12 cellular contexts compared by ENCODE assay signal in the genomic region with DNA sequence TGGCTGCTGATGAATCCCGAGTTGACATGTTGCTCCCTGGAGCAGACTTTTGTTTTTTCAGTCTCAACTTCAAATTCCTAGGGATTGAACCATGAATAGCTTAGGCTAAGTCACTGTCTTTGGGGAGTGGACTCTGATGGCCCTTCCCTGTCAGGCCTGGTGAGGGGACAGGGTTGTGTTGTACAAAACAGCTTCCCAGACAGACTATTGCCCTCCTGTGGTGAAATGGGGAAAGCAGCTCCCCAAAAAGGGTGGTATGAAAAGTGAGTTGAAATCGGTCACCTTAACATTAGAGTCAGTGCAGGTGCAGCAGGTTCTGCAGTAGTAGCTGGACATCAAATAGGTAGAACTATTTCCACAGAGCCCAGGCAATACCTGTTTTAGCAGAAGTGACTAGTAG.
DNase-seq lines count a peak whose midpoint lies in the region; ATAC-seq and TF ChIP-seq lines count a peak whose summit lies in the region.
"Had no signal": no experiment of that assay in that cellular context is flagged by ENCODE, and none has a peak within 500 bp of the region (broad histone marks: within the 10 kb centered on the region; RNA-seq: fewer than 3 reads in every experiment).

No MANE protein-coding gene starts in this region.

- in situ Hi-C loops in astrocyte of the spinal cord (cut with HindIII; ENCODE audit: low sequenced_read_pairs), result no loop called here

- ATAC-seq in HG03571 (IDR thresholded peaks at IDR 0.05; ENCODE audit: unreplicated experiment), result no peak
- ATAC-seq: A549, left colon had no signal

- TF ChIP-seq CTCF in LNCaP clone FGC (IDR thresholded peaks at IDR 0.05; ENCODE audit: control insufficient read depth, extremely low read depth, insufficient read depth) (peak; percentile 54), astrocyte of the spinal cord (IDR thresholded peaks at IDR 0.05; ENCODE audit: low read depth, low read length) (peak; percentile 21)

- DNase-seq in NCI-H1417 (lab: John Stamatoyannopoulos, UW), result peak in 2 of 3 experiments; percentile 4
- DNase-seq in NCI-H1417 treated with DMSO at 0.1 percent for 48 hours (lab: John Stamatoyannopoulos, UW), result no peak
- DNase-seq in LNCaP clone FGC (ENCODE audit: low read depth), result no peak
- DNase-seq in astrocyte of the spinal cord (ENCODE audit: low read depth, low spot score), result no peak
- DNase-seq in left kidney (ENCODE audit: low read depth, low spot score), result peak; percentile 23
- DNase-seq in A172 (ENCODE audit: low spot score), result no peak
- DNase-seq in RPMI8226, result no peak
- DNase-seq: GF-D8, left colon had no signal

- no peak overlapping the region for H3K4me3 ChIP-seq in LNCaP clone FGC (ENCODE audit: low read depth, low read length)
- no peak overlapping the region for H3K4me3 ChIP-seq in astrocyte of the spinal cord (ENCODE audit: low read depth, low read length)
- H3K4me3 ChIP-seq: A549, HAP-1 had no signal

Comparison
In these comparisons a context has a peak if more than half of its experiments do, and no peak if none do; other contexts are left out.
1. DNase-seq: peak in NCI-H1417 (2 of 3) and left kidney (single experiment); none in NCI-H1417 treated with DMSO at 0.1 percent for 48 hours (single experiment), LNCaP clone FGC (single experiment), astrocyte of the spinal cord (single experiment), A172 (single experiment) and RPMI8226 (single experiment).